24 cellular contexts compared by ENCODE assay signal in genomic region chr19:35789978-35790944, GRCh38. TPM values are rescaled to one million over a fixed set of nuclear protein-coding genes. Genes with fewer than 3 reads are reported as not detected.
DNase-seq lines count a peak whose midpoint lies in the region; ATAC-seq, FAIRE-seq and TF ChIP-seq lines count a peak whose summit lies in the region.
"Had no signal": no experiment of that assay in that cellular context is flagged by ENCODE, and none has a peak within 500 bp of the region (broad histone marks: within the 10 kb centered on the region; RNA-seq: fewer than 3 reads in every experiment).

No MANE protein-coding gene starts in this region.

- H3K79me2 ChIP-seq in HepG2 (ENCODE audit: insufficient read depth, low read length), result no peaks in the 10 kb centered on the region

- no peak overlapping the region for H2AFZ ChIP-seq in HepG2 (ENCODE audit: low read length)

- no peak overlapping the region for H3K27ac ChIP-seq in left ventricle myocardium inferior (replicated peaks)
- peak overlapping the region; percentile 1; the same call in 1 of the 2 replicates for H3K27ac ChIP-seq in HEK293 (ENCODE audit: extremely low read depth, low read depth, low read length)
- no peak overlapping the region for H3K27ac ChIP-seq in HepG2 (ENCODE audit: extremely low read length, insufficient read depth, low read length)
- H3K27ac ChIP-seq: HL-60, RWPE1 had no signal

- POLR2A ChIA-PET in HEK293 (lab: Yijun Ruan, JAX) (interaction anchor here (0.7 to 3.3 kb wide), 7 partner anchors 8 to 141 kb away, joined by 3 to 13 read pairs (median 3); no protein-coding TSS in a partner anchor), HepG2 (lab: Yijun Ruan, JAX) (interaction anchor here (0.9 to 1.6 kb wide), 7 partner anchors 22 to 152 kb away, joined by 3 to 6 read pairs (median 3); partner anchors contain the start of genes LIN37, PRODH2 and PSENEN)

- peaks cover 0 to 2% (median 0%) of the 10 kb centered on the region in 3 donors for H3K27me3 Mint-ChIP-seq in immature natural killer cell (ENCODE audit: low read depth in 3 of 3)

- BruUV-seq in HepG2 (replicated peaks; lab: Mats Ljungman, UMichigan), result no TSS peak

- TF ChIP-seq RAD21 in HepG2 (CRISPR knock-in tag; IDR thresholded peaks at IDR 0.05), result no peak

- no peaks in the 10 kb centered on the region for H4K20me1 ChIP-seq in HepG2 (ENCODE audit: insufficient read depth, low read length)

- in situ Hi-C loops in HepG2 (cut with HindIII; ENCODE audit: extremely low pct_ligation_motif_present, low pct_unique_long_range_greater_than_20kb), result no loop called here

- CTCF ChIA-PET in HEK293 (lab: Yijun Ruan, JAX), result interaction anchor here (0.6 to 1.2 kb wide), 4 partner anchors 12 to 568 kb away, joined by 3 to 4 read pairs (median 3); no protein-coding TSS in a partner anchor
- CTCF ChIA-PET in HepG2 (lab: Yijun Ruan, JAX; ENCODE audit: low intra/inter-chr PET ratio, low total read pairs), result no interaction called here

- ATAC-seq in Right ventricle myocardium superior (ENCODE audit: poor library complexity) (no peak), HepG2 (peak; percentile 2), HG03159 (IDR thresholded peaks at IDR 0.05; ENCODE audit: unreplicated experiment) (no peak), HG02973 (IDR thresholded peaks at IDR 0.05; ENCODE audit: unreplicated experiment) (no peak)

- H3K4me1 Mint-ChIP-seq in immature natural killer cell, result no peaks in the 10 kb centered on the region

- H3K27ac Mint-ChIP-seq in immature natural killer cell, result no peak overlapping the region
- H3K27ac Mint-ChIP-seq: CD4-positive, alpha-beta T cell; HFFc6 had no signal

- no peaks in the 10 kb centered on the region for H3K9me3 ChIP-seq in left ventricle myocardium inferior (replicated peaks)
- H3K9me3 ChIP-seq in HEK293 (ENCODE audit: control insufficient read depth, insufficient read depth, low read depth, low read length), result no peaks in the 10 kb centered on the region
- no peaks in the 10 kb centered on the region for H3K9me3 ChIP-seq in HepG2 (ENCODE audit: low read length)

- TF ChIP-seq CTCF in left ventricle myocardium inferior (IDR thresholded peaks at IDR 0.05; ENCODE audit: borderline replicate concordance) (no peak), HEK293 (tag by site-specific recombination; IDR thresholded peaks at IDR 0.05) (no peak), HepG2 (CRISPR knock-in tag; IDR thresholded peaks at IDR 0.05) (no peak)

- intact Hi-C loops in Right ventricle myocardium superior (cut with DNase I), result no loop called here
- intact Hi-C loops in left ventricle myocardium inferior (cut with micrococcal nuclease), result no loop called here
- intact Hi-C loops in HepG2 (cut with micrococcal nuclease; ENCODE audit: unreplicated experiment), result no loop called here

- H3K36me3 ChIP-seq in left ventricle myocardium inferior, result no peaks in the 10 kb centered on the region
- H3K36me3 ChIP-seq in HEK293 (ENCODE audit: control insufficient read depth in 2 of 2, insufficient read depth in 1 of 2, low read length in 2 of 2), result peaks cover 4 to 6% of the 10 kb centered on the region in 2 experiments
- no peaks in the 10 kb centered on the region for H3K36me3 ChIP-seq in HepG2 (replicated peaks in 1 of 2; ENCODE audit: control insufficient read depth in 1 of 2, insufficient read depth in 2 of 2, low read length in 2 of 2)

- TF ChIP-seq POLR2A in HepG2 (IDR thresholded peaks at IDR 0.05; ENCODE audit: insufficient read depth in 1 of 2, low read depth in 2 of 2, low read length in 2 of 2), result no peak

- peak overlapping the region; percentile 61 for H3K4me2 ChIP-seq in HepG2 (ENCODE audit: low read depth, low read length)

- FAIRE-seq in HepG2 (lab: Jason Lieb, UNC), result no peak
- FAIRE-seq: D721Med, G401.6 had no signal

- H3K4me1 ChIP-seq in left ventricle myocardium inferior, result no peaks in the 10 kb centered on the region
- no peaks in the 10 kb centered on the region for H3K4me1 ChIP-seq in HEK293 (ENCODE audit: control insufficient read depth, insufficient read depth, low read length)
- H3K4me1 ChIP-seq in HepG2 (ENCODE audit: insufficient read depth, low read length), result peaks cover 44% of the 10 kb centered on the region

- no peak for TF ChIP-seq EP300 in HepG2 (IDR thresholded peaks at IDR 0.05; ENCODE audit: low read depth in 2 of 2, low read length in 2 of 2)
- TF ChIP-seq EP300 in HepG2 (CRISPR knock-in tag; IDR thresholded peaks at IDR 0.05; ENCODE audit: borderline replicate concordance), result no peak

- 82% methylated on average over 5 of the region's 19 CpGs for WGBS in HepG2 (ENCODE audit: low lambda C conversion rate)

- H3K27me3 ChIP-seq in left ventricle myocardium inferior (ENCODE audit: low read depth) (peaks cover 29% of the 10 kb centered on the region), HepG2 (ENCODE audit: control insufficient read depth in 1 of 2, insufficient read depth in 2 of 2, low read length in 2 of 2) (peaks cover 0 to 4% of the 10 kb centered on the region in 2 experiments; a peak in 3 of 5 replicates)

- no peak overlapping the region for H3K4me3 Mint-ChIP-seq in immature natural killer cell
- H3K4me3 Mint-ChIP-seq: CD4-positive, alpha-beta T cell; HFFc6 had no signal

- H3K36me3 Mint-ChIP-seq in immature natural killer cell, result no peaks in the 10 kb centered on the region

- no peaks in the 10 kb centered on the region for H3K9me3 Mint-ChIP-seq in immature natural killer cell
- H3K9me3 Mint-ChIP-seq: CD4-positive, alpha-beta T cell; HFFc6 had no signal

- DNase-seq in Right ventricle myocardium superior, result peak; percentile 37
- DNase-seq in left ventricle myocardium inferior, result no peak
- DNase-seq in HepG2 (ENCODE audit: low spot score), result no peak
- DNase-seq in immature natural killer cell, result no peak
- DNase-seq: CD4-positive, alpha-beta T cell; HFFc6; NCI-H1417 treated with DMSO at 0.1 percent for 48 hours; NCI-H187; NCI-H2081 treated with DMSO at 0.1 percent for 48 hours; NCI-H2171; NCI-H226; NCI-H510A; SW 1271 had no signal

- H3K9ac ChIP-seq in HepG2 (ENCODE audit: insufficient read depth, low read depth, low read length), result no peak overlapping the region

- H3K4me3 ChIP-seq in left ventricle myocardium inferior (no peak overlapping the region), HEK293 (ENCODE audit: low read depth, low read length) (no peak overlapping the region), HepG2 (replicated peaks in 1 of 3; ENCODE audit: insufficient read depth in 1 of 3, low read depth in 2 of 3, low read length in 3 of 3) (peak overlapping the region in 1 of 3 experiments; percentile 34; a peak in 1 of 6 replicates)

RNA-seq across cellular contexts. Expression of gene ARHGAP33, which starts 14.9 kb away (rescaled TPM):
- 3.0 TPM for total RNA-seq in Right ventricle myocardium superior
- 3.8 TPM for total RNA-seq in left ventricle myocardium inferior
- 0.83 and 1.3 TPM in 2 replicates for total RNA-seq in HepG2 (2016; rRNA removed; fragmentation: Illumina TruSeq; extraction: Trizol)
- 0.10 and 0.26 TPM in 2 replicates for total RNA-seq in HepG2 (2016; cell fraction: cytosol; rRNA removed; fragmentation: Illumina TruSeq; extraction: Trizol; ENCODE audit: low read depth)
- 0.42 and 1.9 TPM in 2 replicates for total RNA-seq in HepG2 (2016; cell fraction: insoluble cytoplasmic fraction; rRNA removed; fragmentation: Illumina TruSeq; extraction: Trizol)
- total RNA-seq in HepG2 (2016; cell fraction: membrane; rRNA removed; fragmentation: Illumina TruSeq; extraction: Trizol), result 0.93 and 1.1 TPM in 2 replicates
- total RNA-seq in HepG2 (2016; cell fraction: nucleus; rRNA removed; fragmentation: Illumina TruSeq; extraction: Trizol), result 6.3 and 7.2 TPM in 2 replicates
- 2.7 and 4.1 TPM in 2 replicates for polyA plus RNA-seq in HepG2 (2011; rRNA removed)
- polyA plus RNA-seq in HepG2 (2011; cell fraction: cytosol; rRNA removed), result 0.65 and 1.0 TPM in 2 replicates
- 63.2 and 100 TPM in 2 replicates for polyA plus RNA-seq in HepG2 (2011; cell fraction: nucleus; rRNA removed)
- polyA plus RNA-seq in HepG2 (2012), result 4.6 and 10.5 TPM in 2 replicates
- polyA plus RNA-seq in HepG2 (2016; cell fraction: cytosol; fragmentation: Illumina TruSeq; extraction: Trizol; ENCODE audit: low read depth), result 0.27 and 0.71 TPM in 2 replicates
- polyA plus RNA-seq in HepG2 (2016; cell fraction: insoluble cytoplasmic fraction; fragmentation: Illumina TruSeq; extraction: Trizol; ENCODE audit: low read depth), result 1.5 and 1.8 TPM in 2 replicates
- 0.72 and 1.1 TPM in 2 replicates for polyA plus RNA-seq in HepG2 (2016; cell fraction: membrane; fragmentation: Illumina TruSeq; extraction: Trizol; ENCODE audit: low read depth)
- polyA plus RNA-seq in HepG2 (2016; cell fraction: nucleus; fragmentation: Illumina TruSeq; extraction: Trizol; ENCODE audit: insufficient read depth, low read depth), result 16.8 and 20.7 TPM in 2 replicates
- 5.6 and 6.2 TPM in 2 replicates for polyA minus RNA-seq in HepG2 (2011; rRNA and poly(A)+ RNA removed; ENCODE audit: low replicate concordance)
- polyA minus RNA-seq in HepG2 (2011; cell fraction: cytosol; rRNA and poly(A)+ RNA removed), result 0.69 and 1.5 TPM in 2 replicates
- 7.0 and 11.5 TPM in 2 replicates for polyA minus RNA-seq in HepG2 (2011; cell fraction: nucleus; rRNA and poly(A)+ RNA removed)
- polyA plus RNA-seq in immature natural killer cell, result under 1 TPM in 1 of 3 donors, not detected in 2; 0.37 TPM

RNA-seq across cellular contexts. Expression of gene PRODH2, which starts 22.4 kb away (rescaled TPM):
- total RNA-seq in Right ventricle myocardium superior (not detected), left ventricle myocardium inferior (not detected), HepG2 (2016; rRNA removed; fragmentation: Illumina TruSeq; extraction: Trizol) (42.0 and 86.7 TPM in 2 replicates)
- total RNA-seq in HepG2 (2016; cell fraction: cytosol; rRNA removed; fragmentation: Illumina TruSeq; extraction: Trizol; ENCODE audit: low read depth), result 11.9 and 12.2 TPM in 2 replicates
- 39.5 and 89.1 TPM in 2 replicates for total RNA-seq in HepG2 (2016; cell fraction: insoluble cytoplasmic fraction; rRNA removed; fragmentation: Illumina TruSeq; extraction: Trizol)
- 16.9 and 18.4 TPM in 2 replicates for total RNA-seq in HepG2 (2016; cell fraction: membrane; rRNA removed; fragmentation: Illumina TruSeq; extraction: Trizol)
- 80.7 and 85.7 TPM in 2 replicates for total RNA-seq in HepG2 (2016; cell fraction: nucleus; rRNA removed; fragmentation: Illumina TruSeq; extraction: Trizol)
- polyA plus RNA-seq in HepG2 (2011; rRNA removed) (118 and 171 TPM in 2 replicates), immature natural killer cell (not detected)
- 66.0 and 85.6 TPM in 2 replicates for polyA plus RNA-seq in HepG2 (2011; cell fraction: cytosol; rRNA removed)
- polyA plus RNA-seq in HepG2 (2011; cell fraction: nucleus; rRNA removed), result 867 and 973 TPM in 2 replicates
- 82.8 and 111 TPM in 2 replicates for polyA plus RNA-seq in HepG2 (2012)
- polyA plus RNA-seq in HepG2 (2016; cell fraction: cytosol; fragmentation: Illumina TruSeq; extraction: Trizol; ENCODE audit: low read depth), result 9.1 and 9.3 TPM in 2 replicates
- 25.7 and 31.6 TPM in 2 replicates for polyA plus RNA-seq in HepG2 (2016; cell fraction: insoluble cytoplasmic fraction; fragmentation: Illumina TruSeq; extraction: Trizol; ENCODE audit: low read depth)
- polyA plus RNA-seq in HepG2 (2016; cell fraction: membrane; fragmentation: Illumina TruSeq; extraction: Trizol; ENCODE audit: low read depth), result 10.1 and 10.2 TPM in 2 replicates
- 177 and 194 TPM in 2 replicates for polyA plus RNA-seq in HepG2 (2016; cell fraction: nucleus; fragmentation: Illumina TruSeq; extraction: Trizol; ENCODE audit: insufficient read depth, low read depth)
- 71.9 TPM in 1 of 2 replicates, not detected in the other for polyA minus RNA-seq in HepG2 (2011; rRNA and poly(A)+ RNA removed; ENCODE audit: low replicate concordance)
- polyA minus RNA-seq in HepG2 (2011; cell fraction: cytosol; rRNA and poly(A)+ RNA removed), result 22.9 and 25.9 TPM in 2 replicates
- polyA minus RNA-seq in HepG2 (2011; cell fraction: nucleus; rRNA and poly(A)+ RNA removed), result 76.7 and 102 TPM in 2 replicates
- total RNA-seq: A172; CD4-positive, alpha-beta T cell; H4; HFFc6; OCI-LY7 had no signal
- polyA plus RNA-seq: BJ had no signal

RNA-seq across cellular contexts. Expression of gene PROSER3, which starts 32.3 kb away (rescaled TPM):
- 5.9 TPM for total RNA-seq in Right ventricle myocardium superior
- total RNA-seq in left ventricle myocardium inferior, result 4.8 TPM
- total RNA-seq in HepG2 (2016; rRNA removed; fragmentation: Illumina TruSeq; extraction: Trizol), result 4.5 and 5.7 TPM in 2 replicates
- 8.4 and 9.4 TPM in 2 replicates for total RNA-seq in HepG2 (2016; cell fraction: cytosol; rRNA removed; fragmentation: Illumina TruSeq; extraction: Trizol; ENCODE audit: low read depth)
- total RNA-seq in HepG2 (2016; cell fraction: insoluble cytoplasmic fraction; rRNA removed; fragmentation: Illumina TruSeq; extraction: Trizol), result 2.8 and 4.2 TPM in 2 replicates
- total RNA-seq in HepG2 (2016; cell fraction: membrane; rRNA removed; fragmentation: Illumina TruSeq; extraction: Trizol), result 5.5 and 6.0 TPM in 2 replicates
- total RNA-seq in HepG2 (2016; cell fraction: nucleus; rRNA removed; fragmentation: Illumina TruSeq; extraction: Trizol), result 6.6 and 8.4 TPM in 2 replicates
- polyA plus RNA-seq in HepG2 (2011; rRNA removed), result 5.1 and 6.2 TPM in 2 replicates
- 2.4 and 2.9 TPM in 2 replicates for polyA plus RNA-seq in HepG2 (2011; cell fraction: cytosol; rRNA removed)
- polyA plus RNA-seq in HepG2 (2011; cell fraction: nucleus; rRNA removed), result 18.4 and 27.0 TPM in 2 replicates
- 2.9 and 5.0 TPM in 2 replicates for polyA plus RNA-seq in HepG2 (2012)
- 0.45 and 0.49 TPM in 2 replicates for polyA plus RNA-seq in HepG2 (2016; cell fraction: cytosol; fragmentation: Illumina TruSeq; extraction: Trizol; ENCODE audit: low read depth)
- 4.1 and 6.3 TPM in 2 replicates for polyA plus RNA-seq in HepG2 (2016; cell fraction: insoluble cytoplasmic fraction; fragmentation: Illumina TruSeq; extraction: Trizol; ENCODE audit: low read depth)
- polyA plus RNA-seq in HepG2 (2016; cell fraction: membrane; fragmentation: Illumina TruSeq; extraction: Trizol; ENCODE audit: low read depth), result 1.7 and 2.6 TPM in 2 replicates
- 17.5 and 26.7 TPM in 2 replicates for polyA plus RNA-seq in HepG2 (2016; cell fraction: nucleus; fragmentation: Illumina TruSeq; extraction: Trizol; ENCODE audit: insufficient read depth, low read depth)
- 15.2 and 33.7 TPM in 2 replicates for polyA minus RNA-seq in HepG2 (2011; rRNA and poly(A)+ RNA removed; ENCODE audit: low replicate concordance)
- 4.2 and 8.4 TPM in 2 replicates for polyA minus RNA-seq in HepG2 (2011; cell fraction: cytosol; rRNA and poly(A)+ RNA removed)
- polyA minus RNA-seq in HepG2 (2011; cell fraction: nucleus; rRNA and poly(A)+ RNA removed), result 6.1 and 9.4 TPM in 2 replicates
- polyA plus RNA-seq in immature natural killer cell, result 1 to 10 TPM; 1.2 to 7.8 (median 2.2) TPM

RNA-seq across cellular contexts. Expression of gene HSPB6, which starts 33.4 kb away (rescaled TPM):
- total RNA-seq in Right ventricle myocardium superior (570 TPM), left ventricle myocardium inferior (899 TPM), HepG2 (2016; rRNA removed; fragmentation: Illumina TruSeq; extraction: Trizol) (not detected in 2 replicates)
- not detected in 2 replicates for total RNA-seq in HepG2 (2016; cell fraction: cytosol; rRNA removed; fragmentation: Illumina TruSeq; extraction: Trizol; ENCODE audit: low read depth)
- total RNA-seq in HepG2 (2016; cell fraction: insoluble cytoplasmic fraction; rRNA removed; fragmentation: Illumina TruSeq; extraction: Trizol), result 0.06 TPM in 1 of 2 replicates, not detected in the other
- total RNA-seq in HepG2 (2016; cell fraction: membrane; rRNA removed; fragmentation: Illumina TruSeq; extraction: Trizol), result not detected in 2 replicates
- not detected in 2 replicates for total RNA-seq in HepG2 (2016; cell fraction: nucleus; rRNA removed; fragmentation: Illumina TruSeq; extraction: Trizol)
- polyA plus RNA-seq in HepG2 (2011; rRNA removed) (0.08 and 0.18 TPM in 2 replicates), immature natural killer cell (not detected)
- polyA plus RNA-seq in HepG2 (2011; cell fraction: cytosol; rRNA removed), result 0.04 and 0.08 TPM in 2 replicates
- 0.32 and 0.47 TPM in 2 replicates for polyA plus RNA-seq in HepG2 (2011; cell fraction: nucleus; rRNA removed)
- 0.28 and 0.45 TPM in 2 replicates for polyA plus RNA-seq in HepG2 (2012)
- polyA plus RNA-seq in HepG2 (2016; cell fraction: cytosol; fragmentation: Illumina TruSeq; extraction: Trizol; ENCODE audit: low read depth), result 0.11 and 0.14 TPM in 2 replicates
- 0.26 and 0.27 TPM in 2 replicates for polyA plus RNA-seq in HepG2 (2016; cell fraction: insoluble cytoplasmic fraction; fragmentation: Illumina TruSeq; extraction: Trizol; ENCODE audit: low read depth)
- 0.19 and 0.41 TPM in 2 replicates for polyA plus RNA-seq in HepG2 (2016; cell fraction: membrane; fragmentation: Illumina TruSeq; extraction: Trizol; ENCODE audit: low read depth)
- polyA plus RNA-seq in HepG2 (2016; cell fraction: nucleus; fragmentation: Illumina TruSeq; extraction: Trizol; ENCODE audit: insufficient read depth, low read depth), result 0.32 and 0.79 TPM in 2 replicates
- 0.48 and 0.77 TPM in 2 replicates for polyA minus RNA-seq in HepG2 (2011; rRNA and poly(A)+ RNA removed; ENCODE audit: low replicate concordance)
- polyA minus RNA-seq in HepG2 (2011; cell fraction: cytosol; rRNA and poly(A)+ RNA removed), result not detected in 2 replicates
- polyA minus RNA-seq in HepG2 (2011; cell fraction: nucleus; rRNA and poly(A)+ RNA removed), result 0.25 TPM in 1 of 2 replicates, not detected in the other
- total RNA-seq: CD4-positive, alpha-beta T cell; H4 had no signal

RNA-seq across cellular contexts. Expression of gene LIN37, which starts 41.9 kb away (rescaled TPM):
- 5.2 TPM for total RNA-seq in Right ventricle myocardium superior
- 6.2 TPM for total RNA-seq in left ventricle myocardium inferior
- 3.5 and 6.3 TPM in 2 replicates for total RNA-seq in HepG2 (2016; rRNA removed; fragmentation: Illumina TruSeq; extraction: Trizol)
- 8.4 and 12.8 TPM in 2 replicates for total RNA-seq in HepG2 (2016; cell fraction: cytosol; rRNA removed; fragmentation: Illumina TruSeq; extraction: Trizol; ENCODE audit: low read depth)
- 4.5 and 7.1 TPM in 2 replicates for total RNA-seq in HepG2 (2016; cell fraction: insoluble cytoplasmic fraction; rRNA removed; fragmentation: Illumina TruSeq; extraction: Trizol)
- total RNA-seq in HepG2 (2016; cell fraction: membrane; rRNA removed; fragmentation: Illumina TruSeq; extraction: Trizol), result 4.8 and 6.4 TPM in 2 replicates
- 10.4 and 11.7 TPM in 2 replicates for total RNA-seq in HepG2 (2016; cell fraction: nucleus; rRNA removed; fragmentation: Illumina TruSeq; extraction: Trizol)
- 8.7 and 8.9 TPM in 2 replicates for polyA plus RNA-seq in HepG2 (2011; rRNA removed)
- polyA plus RNA-seq in HepG2 (2011; cell fraction: cytosol; rRNA removed), result 6.2 and 9.3 TPM in 2 replicates
- 53.4 and 56.4 TPM in 2 replicates for polyA plus RNA-seq in HepG2 (2011; cell fraction: nucleus; rRNA removed)
- polyA plus RNA-seq in HepG2 (2012), result 7.0 and 8.2 TPM in 2 replicates
- polyA plus RNA-seq in HepG2 (2016; cell fraction: cytosol; fragmentation: Illumina TruSeq; extraction: Trizol; ENCODE audit: low read depth), result 5.5 and 6.3 TPM in 2 replicates
- 3.9 and 5.2 TPM in 2 replicates for polyA plus RNA-seq in HepG2 (2016; cell fraction: insoluble cytoplasmic fraction; fragmentation: Illumina TruSeq; extraction: Trizol; ENCODE audit: low read depth)
- 3.8 and 4.3 TPM in 2 replicates for polyA plus RNA-seq in HepG2 (2016; cell fraction: membrane; fragmentation: Illumina TruSeq; extraction: Trizol; ENCODE audit: low read depth)
- 28.1 and 34.8 TPM in 2 replicates for polyA plus RNA-seq in HepG2 (2016; cell fraction: nucleus; fragmentation: Illumina TruSeq; extraction: Trizol; ENCODE audit: insufficient read depth, low read depth)
- polyA minus RNA-seq in HepG2 (2011; rRNA and poly(A)+ RNA removed; ENCODE audit: low replicate concordance), result 4.0 and 8.3 TPM in 2 replicates
- polyA minus RNA-seq in HepG2 (2011; cell fraction: cytosol; rRNA and poly(A)+ RNA removed), result 3.4 and 3.9 TPM in 2 replicates
- 16.9 and 22.6 TPM in 2 replicates for polyA minus RNA-seq in HepG2 (2011; cell fraction: nucleus; rRNA and poly(A)+ RNA removed)
- 10 to 100 TPM in 2 of 3 donors, 1 to 10 TPM in 1; 9.7 to 15.2 (median 12.6) TPM for polyA plus RNA-seq in immature natural killer cell

Comparison
In these comparisons a context has a peak if more than half of its experiments do, and no peak if none do; other contexts are left out.
1. RNA of gene PRODH2, which starts 22.4 kb away (total RNA-seq): 11.9 to 89.1 TPM in HepG2; not detected in Right ventricle myocardium superior (single experiment) and not detected in left ventricle myocardium inferior (single experiment); every median in the first group is over 10 times any median in the second.